Comparison of ENCODE assay signal across 1 cellular context in the genomic region with DNA sequence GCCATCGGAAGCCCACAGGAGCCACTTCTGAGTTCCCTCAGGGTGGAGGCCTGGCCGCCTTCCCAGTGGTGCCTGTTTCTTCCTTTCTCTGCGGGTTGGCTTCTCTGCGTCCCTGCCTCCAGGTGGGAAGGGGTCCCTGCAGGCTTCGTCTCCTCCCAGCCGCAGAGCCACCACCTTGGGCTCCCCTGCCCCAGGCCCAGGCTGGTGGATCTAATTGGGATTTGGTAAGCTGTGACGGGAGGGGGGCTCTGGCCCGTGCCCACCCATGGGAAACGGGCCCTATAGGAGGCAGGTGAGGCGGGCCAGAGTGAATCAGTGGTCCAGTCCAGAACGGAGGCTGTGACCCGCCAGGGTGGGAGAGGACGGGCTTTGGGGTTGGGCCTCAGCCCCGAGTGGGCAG.
TF ChIP-seq lines count a peak whose summit lies in the region.

No MANE protein-coding gene starts in this region.

TF ChIP-seq in SK-N-SH, 30 proteins besides CTCF, POLR2A, EP300 and RAD21 (continued from another document):
- TF ChIP-seq GATA2 (CRISPR knock-in tag; IDR thresholded peaks at IDR 0.05) (no peak), MXI1 (IDR thresholded peaks at IDR 0.05; ENCODE audit: low read depth, low read length) (no peak), RFX5 (IDR thresholded peaks at IDR 0.05; ENCODE audit: low read length) (no peak)
